ENCODE assay signal across 1 cellular context in the genomic region with DNA sequence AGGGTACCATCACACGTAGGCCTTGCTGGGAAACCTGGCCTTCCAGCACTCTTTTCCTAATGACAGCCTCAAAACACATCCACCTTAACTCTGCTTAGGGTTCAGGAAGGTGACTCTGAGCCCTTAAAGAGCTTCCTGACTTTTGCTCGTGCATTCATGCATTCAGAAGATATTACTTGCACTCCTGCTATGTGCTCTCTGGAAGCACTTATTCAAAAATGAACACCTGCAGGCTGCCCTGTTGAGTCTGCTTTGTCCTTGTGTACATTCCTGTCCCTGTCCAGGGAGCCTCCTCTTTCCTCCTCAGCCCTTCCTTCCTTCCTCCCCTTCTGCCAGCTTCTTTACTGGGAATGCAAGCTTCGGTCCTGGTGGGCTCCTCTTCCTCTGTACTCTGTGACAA.
TF ChIP-seq lines count a peak whose summit lies in the region.

No MANE protein-coding gene starts in this region.

TF ChIP-seq in K562, 482 proteins besides CTCF, POLR2A, EP300 and RAD21 (continued from another document):
- TF ChIP-seq, protein P1, sequence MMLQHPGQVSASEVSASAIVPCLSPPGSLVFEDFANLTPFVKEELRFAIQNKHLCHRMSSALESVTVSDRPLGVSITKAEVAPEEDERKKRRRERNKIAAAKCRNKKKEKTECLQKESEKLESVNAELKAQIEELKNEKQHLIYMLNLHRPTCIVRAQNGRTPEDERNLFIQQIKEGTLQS (IDR thresholded peaks at IDR 0.05) = no peak
- TF ChIP-seq, protein P1 (CRISPR knock-in tag; conservative IDR thresholded peaks at IDR 0.05) = no peak
- TF ChIP-seq ZFX (CRISPR knock-in tag; IDR thresholded peaks at IDR 0.05) = no peak
- TF ChIP-seq, protein P2, sequence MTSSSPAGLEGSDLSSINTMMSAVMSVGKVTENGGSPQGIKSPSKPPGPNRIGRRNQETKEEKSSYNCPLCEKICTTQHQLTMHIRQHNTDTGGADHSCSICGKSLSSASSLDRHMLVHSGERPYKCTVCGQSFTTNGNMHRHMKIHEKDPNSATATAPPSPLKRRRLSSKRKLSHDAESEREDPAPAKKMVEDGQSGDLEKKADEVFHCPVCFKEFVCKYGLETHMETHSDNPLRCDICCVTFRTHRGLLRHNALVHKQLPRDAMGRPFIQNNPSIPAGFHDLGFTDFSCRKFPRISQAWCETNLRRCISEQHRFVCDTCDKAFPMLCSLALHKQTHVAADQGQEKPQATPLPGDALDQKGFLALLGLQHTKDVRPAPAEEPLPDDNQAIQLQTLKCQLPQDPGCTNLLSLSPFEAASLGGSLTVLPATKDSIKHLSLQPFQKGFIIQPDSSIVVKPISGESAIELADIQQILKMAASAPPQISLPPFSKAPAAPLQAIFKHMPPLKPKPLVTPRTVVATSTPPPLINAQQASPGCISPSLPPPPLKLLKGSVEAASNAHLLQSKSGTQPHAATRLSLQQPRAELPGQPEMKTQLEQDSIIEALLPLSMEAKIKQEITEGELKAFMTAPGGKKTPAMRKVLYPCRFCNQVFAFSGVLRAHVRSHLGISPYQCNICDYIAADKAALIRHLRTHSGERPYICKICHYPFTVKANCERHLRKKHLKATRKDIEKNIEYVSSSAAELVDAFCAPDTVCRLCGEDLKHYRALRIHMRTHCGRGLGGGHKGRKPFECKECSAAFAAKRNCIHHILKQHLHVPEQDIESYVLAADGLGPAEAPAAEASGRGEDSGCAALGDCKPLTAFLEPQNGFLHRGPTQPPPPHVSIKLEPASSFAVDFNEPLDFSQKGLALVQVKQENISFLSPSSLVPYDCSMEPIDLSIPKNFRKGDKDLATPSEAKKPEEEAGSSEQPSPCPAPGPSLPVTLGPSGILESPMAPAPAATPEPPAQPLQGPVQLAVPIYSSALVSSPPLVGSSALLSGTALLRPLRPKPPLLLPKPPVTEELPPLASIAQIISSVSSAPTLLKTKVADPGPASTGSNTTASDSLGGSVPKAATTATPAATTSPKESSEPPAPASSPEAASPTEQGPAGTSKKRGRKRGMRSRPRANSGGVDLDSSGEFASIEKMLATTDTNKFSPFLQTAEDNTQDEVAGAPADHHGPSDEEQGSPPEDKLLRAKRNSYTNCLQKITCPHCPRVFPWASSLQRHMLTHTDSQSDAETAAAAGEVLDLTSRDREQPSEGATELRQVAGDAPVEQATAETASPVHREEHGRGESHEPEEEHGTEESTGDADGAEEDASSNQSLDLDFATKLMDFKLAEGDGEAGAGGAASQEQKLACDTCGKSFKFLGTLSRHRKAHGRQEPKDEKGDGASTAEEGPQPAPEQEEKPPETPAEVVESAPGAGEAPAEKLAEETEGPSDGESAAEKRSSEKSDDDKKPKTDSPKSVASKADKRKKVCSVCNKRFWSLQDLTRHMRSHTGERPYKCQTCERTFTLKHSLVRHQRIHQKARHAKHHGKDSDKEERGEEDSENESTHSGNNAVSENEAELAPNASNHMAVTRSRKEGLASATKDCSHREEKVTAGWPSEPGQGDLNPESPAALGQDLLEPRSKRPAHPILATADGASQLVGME (CRISPR knock-in tag; IDR thresholded peaks at IDR 0.05) = no peak
- TF ChIP-seq ZNF143 (CRISPR knock-in tag; IDR thresholded peaks at IDR 0.05) = no peak
- TF ChIP-seq ASH1L (IDR thresholded peaks at IDR 0.05; ENCODE audit: borderline replicate concordance, low read depth, partially characterized antibody) = no peak
- TF ChIP-seq GATAD2A (IDR thresholded peaks at IDR 0.05) = no peak
- TF ChIP-seq, protein P3, sequence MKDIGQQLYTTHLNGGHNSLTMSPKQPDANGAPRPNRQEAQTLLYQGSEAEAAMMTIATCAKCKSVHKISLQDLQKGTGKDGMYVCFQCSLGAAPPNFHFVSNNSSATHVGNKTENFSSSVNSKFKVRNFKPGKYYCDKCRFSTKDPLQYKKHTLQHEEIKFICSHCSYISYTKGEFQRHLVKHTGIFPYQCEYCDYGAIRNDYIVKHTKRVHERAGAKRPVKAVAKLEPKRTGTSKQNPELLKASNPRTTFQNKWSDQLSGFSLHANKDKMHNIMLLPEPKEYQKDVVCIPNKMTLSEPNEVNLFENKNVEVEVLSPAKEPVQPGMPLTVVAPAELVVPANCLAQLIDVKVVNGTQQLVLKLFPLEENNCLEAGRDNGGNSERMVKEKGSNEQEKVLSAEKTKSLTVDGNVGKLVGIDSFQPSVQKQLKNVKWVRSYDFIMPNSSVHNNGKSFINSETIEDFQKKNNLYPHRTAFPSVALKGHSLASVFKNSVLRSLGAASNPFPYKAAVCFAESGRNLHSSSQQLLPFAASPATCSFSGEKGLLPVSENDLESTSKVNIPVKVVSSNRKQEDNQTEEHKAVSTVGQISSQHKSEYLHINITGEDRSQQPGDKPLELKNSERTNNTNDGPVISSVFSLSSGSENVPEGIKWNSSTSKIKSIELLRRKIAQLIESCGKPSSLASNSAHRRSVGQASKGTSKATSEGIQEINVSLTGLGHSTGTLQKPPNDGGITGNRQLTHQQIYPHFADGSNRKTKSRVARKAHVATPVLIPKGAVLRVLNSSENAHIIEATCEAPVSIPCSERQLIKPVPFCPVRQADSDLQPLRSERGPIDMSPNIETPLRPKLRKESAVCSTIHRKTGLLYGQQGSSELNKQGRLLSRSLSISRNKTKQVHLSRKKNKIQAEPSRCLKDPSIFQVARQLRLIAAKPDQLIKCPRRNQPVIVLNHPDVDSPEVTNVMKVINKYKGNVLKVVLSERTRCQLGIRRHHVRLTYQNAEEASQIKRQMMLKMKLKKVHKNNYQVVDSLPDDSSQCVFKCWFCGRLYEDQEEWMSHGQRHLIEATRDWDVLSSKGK (CRISPR knock-in tag; IDR thresholded peaks at IDR 0.05) = no peak
- no peak for TF ChIP-seq RHOXF2B (CRISPR knock-in tag; conservative IDR thresholded peaks at IDR 0.05)
- TF ChIP-seq ZNF77 (CRISPR knock-in tag; IDR thresholded peaks at IDR 0.05) = no peak
- no peak for TF ChIP-seq MCM3 (IDR thresholded peaks at IDR 0.05)
- TF ChIP-seq SNIP1 (IDR thresholded peaks at IDR 0.05; ENCODE audit: low read depth) = no peak
- TF ChIP-seq NR2C1 (IDR thresholded peaks at IDR 0.05) = no peak
- no peak for TF ChIP-seq NR2C1 (tag; IDR thresholded peaks at IDR 0.05)
- no peak for TF ChIP-seq XRCC5 (IDR thresholded peaks at IDR 0.05; ENCODE audit: low read depth, low read length)
